ENCODE assay signal across 28 cellular contexts in the genomic region with DNA sequence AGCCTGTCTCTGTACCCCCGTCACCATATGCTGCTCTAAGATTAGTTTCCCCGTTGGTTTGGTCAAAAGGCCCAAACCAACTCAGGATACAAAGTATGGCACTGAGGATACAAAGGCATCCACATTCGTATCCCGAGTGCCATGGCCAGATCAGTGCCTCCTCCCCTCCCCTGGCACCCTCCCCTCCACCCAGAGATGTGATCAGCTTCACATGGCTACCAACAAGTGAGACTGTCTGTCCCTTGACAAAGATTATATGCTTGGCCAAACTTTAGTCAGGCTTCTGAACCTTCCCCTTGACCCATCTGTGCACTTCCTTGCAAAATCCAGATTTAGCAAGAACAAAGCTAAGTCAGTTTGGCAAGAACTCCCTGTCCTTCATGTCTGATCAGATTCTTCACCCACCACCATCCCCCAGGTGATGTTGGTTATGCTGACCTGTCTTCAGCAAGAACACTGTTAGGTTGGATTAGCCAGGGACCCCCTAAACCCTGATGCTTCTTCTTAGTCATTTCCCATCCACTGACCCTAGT.
"Had no signal": no experiment of that assay in that cellular context is flagged by ENCODE, and none has a peak within 500 bp of the region (broad histone marks: within the 10 kb centered on the region; RNA-seq: fewer than 3 reads in every experiment).

No MANE protein-coding gene starts in this region.

- H3K4me1 ChIP-seq: tibial nerve had no signal

- H3K4me2 ChIP-seq: smooth muscle cell had no signal

- H3K4me3 ChIP-seq: heart left ventricle, left lung, lower lobe of right lung, mucosa of descending colon, ovary, smooth muscle cell, tibial nerve had no signal

- H3K9me3 ChIP-seq: left lung, lower lobe of right lung, mucosa of descending colon, ovary had no signal

- H3K27ac ChIP-seq: heart left ventricle, left lung, lower lobe of right lung, ovary, tibial nerve had no signal

- H3K27me3 ChIP-seq: heart left ventricle, left lung, ovary, tibial nerve had no signal

- H3K36me3 ChIP-seq: heart left ventricle, left lung, lower lobe of right lung, ovary had no signal

- ATAC-seq: heart left ventricle; left lung; lower lobe of right lung; mucosa of descending colon; stimulated activated naive B cell treated with anti-CD40 and anti-IgM and Interleukin-4, amounts not matched to agents 10 μg/mL and 1 μg/mL and 100 μg/mL, for 72 hours; WTC11 had no signal

- DNase-seq: activated CD4-positive, alpha-beta memory T cell treated with anti-CD3 and anti-CD28 coated beads, Interleukin-2, amount 10 ng/mL, durations not matched to agents 7 days and 5 days; activated CD4-positive, alpha-beta T cell treated with anti-CD3 and anti-CD28 coated beads for 1 hour; activated CD4-positive, alpha-beta T cell treated with anti-CD3 and anti-CD28 coated beads, Interleukin-2, amount 10 ng/mL, durations not matched to agents 7 days and 5 days; activated CD8-positive, alpha-beta memory T cell treated with anti-CD3 and anti-CD28 coated beads, Interleukin-2, amount 50 U/mL, for 48 hours; activated gamma-delta T cell; activated naive CD4-positive, alpha-beta T cell treated with anti-CD3 and anti-CD28 coated beads, Interleukin-2, amount 10 ng/mL, durations not matched to agents 7 days and 5 days; activated naive CD8-positive, alpha-beta T cell treated with anti-CD3 and anti-CD28 coated beads, Interleukin-2, amount 10 ng/mL, durations not matched to agents 7 days and 5 days; activated T-cell treated with anti-CD3 and anti-CD28 coated beads, Interleukin-2, amount 50 U/mL, for 24 hours; amniotic stem cell; central memory CD4-positive, alpha-beta T cell; foreskin fibroblast; heart left ventricle; hypothalamus; immature natural killer cell; left lung; lower lobe of right lung; mesendoderm; mucosa of descending colon; nephron progenitor cell; ovary; retina; stimulated activated CD4-positive, alpha-beta T cell treated with anti-CD3 and anti-CD28 coated beads, Interleukin-15, amount 100 ng/mL, for 24 hours; stimulated activated CD4-positive, alpha-beta T cell treated with anti-CD3 and anti-CD28 coated beads, Interleukin-2, amount 100 ng/mL, for 24 hours; stimulated activated naive B cell treated with anti-CD40 and anti-IgM and Interleukin-4, amounts not matched to agents 10 μg/mL and 1 μg/mL and 100 μg/mL, for 72 hours; T-helper 2 cell had no signal
